In genomic region chr14:36129181-36129580, GRCh38 we compare ENCODE assay signal across 22 cellular contexts. TPM values are rescaled to one million over a fixed set of nuclear protein-coding genes. Genes with fewer than 3 reads are reported as not detected.
DNase-seq lines count a peak whose midpoint lies in the region; FAIRE-seq and TF ChIP-seq lines count a peak whose summit lies in the region.
"Had no signal": no experiment of that assay in that cellular context is flagged by ENCODE, and none has a peak within 500 bp of the region (broad histone marks: within the 10 kb centered on the region; RNA-seq: fewer than 3 reads in every experiment).

No MANE protein-coding gene starts in this region.

- no peak overlapping the region for H2AK5ac ChIP-seq in H9 (ENCODE audit: insufficient read length, low read length)

- no peaks in the 10 kb centered on the region for H3K9me3 ChIP-seq in H9 (ENCODE audit: control insufficient read depth, low read depth, low read length)
- no peaks in the 10 kb centered on the region for H3K9me3 ChIP-seq in astrocyte (ENCODE audit: insufficient read depth, low read depth, low read length)
- H3K9me3 ChIP-seq in kidney (ENCODE audit: control insufficient read depth in 1 of 2, low read length in 2 of 2): peaks cover 0 to 2% of the 10 kb centered on the region in 2 donors
- H3K9me3 ChIP-seq in WERI-Rb-1 (ENCODE audit: severe bottlenecking): peaks cover 1% of the 10 kb centered on the region

- DNase-seq in H9 (peak; percentile 65), NCI-H1436 (lab: John Stamatoyannopoulos, UW) (peak; percentile 37), astrocyte (ENCODE audit: low read depth) (peak; percentile 12), kidney epithelial cell (ENCODE audit: low read depth) (peak; percentile 32), ACHN (no peak), kidney (no peak), WERI-Rb-1 (no peak)
- DNase-seq in T-helper 2 cell treated with Interferon-gamma antibody and Interleukin-4, amounts not matched to agents 5 μg/mL and 100 μg/mL, for 36 hours (ENCODE audit: low spot score): no peak
- DNase-seq: activated CD4-positive, alpha-beta T cell treated with anti-CD3 and anti-CD28 coated beads for 48 hours; activated naive CD8-positive, alpha-beta T cell treated with anti-CD3 and anti-CD28 coated beads, Interleukin-2, amount 10 ng/mL, durations not matched to agents 7 days and 5 days; DND-41; HCEC 1CT; SIG-M5; stimulated activated naive B cell treated with anti-CD40 and anti-IgM and Interleukin-4, amounts not matched to agents 10 μg/mL and 1 μg/mL and 100 μg/mL, for 72 hours had no signal

- H3K27ac ChIP-seq in H9 (ENCODE audit: insufficient read length, low read depth, low read length) (no peak overlapping the region), astrocyte (ENCODE audit: low read depth, low read length) (no peak overlapping the region), kidney (ENCODE audit: low read depth in 2 of 2, low read length in 2 of 2) (no peak overlapping the region), WERI-Rb-1 (no peak overlapping the region)
- H3K27ac ChIP-seq: parathyroid adenoma had no signal

- H3K79me1 ChIP-seq in H9 (ENCODE audit: insufficient read depth, low read depth, low read length, poor library complexity, severe bottlenecking): no peaks in the 10 kb centered on the region

- no peak overlapping the region for H3K4ac ChIP-seq in H9 (ENCODE audit: low read depth, low read length)

- H3K36me3 ChIP-seq in astrocyte (ENCODE audit: insufficient read depth, low read length): no peaks in the 10 kb centered on the region
- no peaks in the 10 kb centered on the region for H3K36me3 ChIP-seq in kidney epithelial cell (ENCODE audit: control insufficient read depth, insufficient read depth, low read length)
- H3K36me3 ChIP-seq in kidney (ENCODE audit: control insufficient read depth in 1 of 2, insufficient read depth in 2 of 2, low read length in 2 of 2): no peaks in the 10 kb centered on the region
- no peaks in the 10 kb centered on the region for H3K36me3 ChIP-seq in WERI-Rb-1

- in situ Hi-C loops in ACHN (cut with HindIII; ENCODE audit: low pct_ligation_motif_present, low pct_unique_long_range_greater_than_20kb, low sequenced_read_pairs): no loop called here

- intact Hi-C loops in kidney (cut with DNase I): no loop called here

- H2BK12ac ChIP-seq in H9 (ENCODE audit: insufficient read length, low read depth, low read length): no peak overlapping the region

- no peak overlapping the region for H2BK120ac ChIP-seq in H9 (ENCODE audit: low read depth, low read length, poor library complexity, severe bottlenecking)

- no peak overlapping the region for H3K14ac ChIP-seq in H9 (ENCODE audit: insufficient read depth, low read length)

- H2AFZ ChIP-seq in H9 (ENCODE audit: low read length): no peak overlapping the region
- no peak overlapping the region for H2AFZ ChIP-seq in astrocyte (ENCODE audit: low read depth, low read length)
- H2AFZ ChIP-seq: parathyroid adenoma had no signal

- no CpG with 5 or more reads among the region's 2 CpGs for WGBS in H9 (ENCODE audit: extremely low coverage, insufficient read length, low lambda C conversion rate)

- H3K9ac ChIP-seq in H9 (ENCODE audit: extremely low read depth, insufficient read length, low read length) (no peak overlapping the region), astrocyte (ENCODE audit: low read length) (no peak overlapping the region), kidney (ENCODE audit: low read length in 2 of 2) (no peak overlapping the region)
- H3K9ac ChIP-seq: parathyroid adenoma had no signal

- no peak overlapping the region for H2BK20ac ChIP-seq in H9 (ENCODE audit: low read depth, low read length, poor library complexity, severe bottlenecking)

- H3K79me2 ChIP-seq in H9 (ENCODE audit: insufficient read depth, low read length): no peaks in the 10 kb centered on the region
- H3K79me2 ChIP-seq in astrocyte (ENCODE audit: insufficient read depth, low read length): no peaks in the 10 kb centered on the region
- H3K79me2 ChIP-seq: parathyroid adenoma had no signal

- H4K20me1 ChIP-seq in H9 (ENCODE audit: control insufficient read depth, insufficient read depth, insufficient read length): no peaks in the 10 kb centered on the region
- H4K20me1 ChIP-seq in astrocyte (ENCODE audit: insufficient read depth, low read length): no peaks in the 10 kb centered on the region

- H3K27me3 ChIP-seq in H9 (ENCODE audit: insufficient read depth, low read length) (no peaks in the 10 kb centered on the region), astrocyte (ENCODE audit: insufficient read depth, low read length) (no peaks in the 10 kb centered on the region), kidney epithelial cell (ENCODE audit: control insufficient read depth, insufficient read depth, low read length) (no peaks in the 10 kb centered on the region), WERI-Rb-1 (ENCODE audit: insufficient read depth, low read depth, severe bottlenecking) (peaks cover 71% of the 10 kb centered on the region)

- H3K4me3 Mint-ChIP-seq in H9 (no peak overlapping the region), astrocyte (ENCODE audit: unreplicated experiment) (no peak overlapping the region)
- no peak overlapping the region for H3K4me3 Mint-ChIP-seq in T-helper 2 cell treated with Interferon-gamma antibody and Interleukin-4, amounts not matched to agents 5 μg/mL and 100 μg/mL, for 36 hours
- H3K4me3 Mint-ChIP-seq: activated naive CD8-positive, alpha-beta T cell treated with anti-CD3 and anti-CD28 coated beads, Interleukin-2, amount 10 ng/mL, durations not matched to agents 7 days and 5 days; stimulated activated naive B cell treated with anti-CD40 and anti-IgM and Interleukin-4, amounts not matched to agents 10 μg/mL and 1 μg/mL and 100 μg/mL, for 72 hours had no signal

- H3K27ac Mint-ChIP-seq in H9 (peak overlapping the region in 2 of 3 experiments; percentile 34 to 38; a peak in 2 of 7 replicates), astrocyte (ENCODE audit: unreplicated experiment) (no peak overlapping the region)
- no peak overlapping the region for H3K27ac Mint-ChIP-seq in T-helper 2 cell treated with Interferon-gamma antibody and Interleukin-4, amounts not matched to agents 5 μg/mL and 100 μg/mL, for 36 hours
- H3K27ac Mint-ChIP-seq: activated naive CD8-positive, alpha-beta T cell treated with anti-CD3 and anti-CD28 coated beads, Interleukin-2, amount 10 ng/mL, durations not matched to agents 7 days and 5 days; stimulated activated naive B cell treated with anti-CD40 and anti-IgM and Interleukin-4, amounts not matched to agents 10 μg/mL and 1 μg/mL and 100 μg/mL, for 72 hours had no signal

- no peak overlapping the region for H4K5ac ChIP-seq in H9 (ENCODE audit: insufficient read length, low read depth, low read length)

- no peak overlapping the region for H2BK5ac ChIP-seq in H9 (ENCODE audit: insufficient read length, low read length)

- H3K4me1 Mint-ChIP-seq in H9: peaks cover 9 to 12% of the 10 kb centered on the region in 2 experiments
- no peaks in the 10 kb centered on the region for H3K4me1 Mint-ChIP-seq in astrocyte (ENCODE audit: low read depth, unreplicated experiment)
- H3K4me1 Mint-ChIP-seq in T-helper 2 cell treated with Interferon-gamma antibody and Interleukin-4, amounts not matched to agents 5 μg/mL and 100 μg/mL, for 36 hours (ENCODE audit: low read depth): no peaks in the 10 kb centered on the region
- H3K4me1 Mint-ChIP-seq: activated naive CD8-positive, alpha-beta T cell treated with anti-CD3 and anti-CD28 coated beads, Interleukin-2, amount 10 ng/mL, durations not matched to agents 7 days and 5 days; stimulated activated naive B cell treated with anti-CD40 and anti-IgM and Interleukin-4, amounts not matched to agents 10 μg/mL and 1 μg/mL and 100 μg/mL, for 72 hours had no signal

- H2BK15ac ChIP-seq in H9 (ENCODE audit: low read depth, low read length): no peak overlapping the region; the same call in 1 of the 2 replicates

- no peak for FAIRE-seq in astrocyte (lab: Jason Lieb, UNC)
- FAIRE-seq in kidney (lab: Jason Lieb, UNC): no peak
- FAIRE-seq: endometrium had no signal

- no peak overlapping the region for H4K8ac ChIP-seq in H9 (replicated peaks; ENCODE audit: insufficient read length, low read depth, low read length)

- no peak overlapping the region for H3K18ac ChIP-seq in H9 (ENCODE audit: insufficient read length, low read depth, low read length)

- H3K4me3 ChIP-seq in astrocyte (ENCODE audit: insufficient read depth, low read depth, low read length) (no peak overlapping the region), kidney epithelial cell (ENCODE audit: low read depth, low read length) (no peak overlapping the region), kidney (ENCODE audit: low read length in 2 of 2) (no peak overlapping the region), WERI-Rb-1 (ENCODE audit: low read depth, low read length) (no peak overlapping the region)
- H3K4me3 ChIP-seq: smooth muscle cell had no signal

- no peak overlapping the region for H4K91ac ChIP-seq in H9 (ENCODE audit: insufficient read length, low read depth, low read length)

- H3K4me1 ChIP-seq in H9 (ENCODE audit: insufficient read depth, low read length) (no peaks in the 10 kb centered on the region), astrocyte (ENCODE audit: insufficient read depth, low read length) (no peaks in the 10 kb centered on the region), kidney (ENCODE audit: control insufficient read depth in 1 of 2, insufficient read depth in 1 of 2, low read depth in 1 of 2, low read length in 2 of 2) (no peaks in the 10 kb centered on the region)
- H3K4me1 ChIP-seq: parathyroid adenoma had no signal

- no peak overlapping the region for H3K23ac ChIP-seq in H9 (ENCODE audit: insufficient read length, low read depth, low read length)

- H3K4me2 ChIP-seq in H9 (ENCODE audit: insufficient read depth, insufficient read length, low read length) (no peak overlapping the region), astrocyte (ENCODE audit: low read length) (no peak overlapping the region)
- H3K4me2 ChIP-seq: smooth muscle cell had no signal

- H3K27me3 Mint-ChIP-seq in H9 (ENCODE audit: low read depth): peaks cover 4% of the 10 kb centered on the region
- H3K27me3 Mint-ChIP-seq in astrocyte (ENCODE audit: low read depth, unreplicated experiment): no peaks in the 10 kb centered on the region
- H3K27me3 Mint-ChIP-seq in T-helper 2 cell treated with Interferon-gamma antibody and Interleukin-4, amounts not matched to agents 5 μg/mL and 100 μg/mL, for 36 hours (ENCODE audit: low read depth): no peaks in the 10 kb centered on the region

- TF ChIP-seq CTCF in H9 (conservative IDR thresholded peaks at IDR 0.05) (no peak), astrocyte (IDR thresholded peaks at IDR 0.05; ENCODE audit: insufficient read depth, low read depth, low read length) (no peak), kidney epithelial cell (IDR thresholded peaks at IDR 0.05; ENCODE audit: insufficient read depth, low read length, poor library complexity, severe bottlenecking) (no peak), kidney (IDR thresholded peaks at IDR 0.05; ENCODE audit: borderline replicate concordance, extremely low read depth, insufficient read depth) (no peak), WERI-Rb-1 (IDR thresholded peaks at IDR 0.05; ENCODE audit: low read depth, low read length) (no peak)

- H3K23me2 ChIP-seq in H9 (ENCODE audit: insufficient read length, low read depth, low read length, poor library complexity, severe bottlenecking): no peaks in the 10 kb centered on the region

- H3K9me3 Mint-ChIP-seq in H9 (peaks cover 4 to 14% of the 10 kb centered on the region in 2 experiments; a peak in 4 of 5 replicates), astrocyte (ENCODE audit: unreplicated experiment) (peaks cover 5% of the 10 kb centered on the region)
- no peaks in the 10 kb centered on the region for H3K9me3 Mint-ChIP-seq in T-helper 2 cell treated with Interferon-gamma antibody and Interleukin-4, amounts not matched to agents 5 μg/mL and 100 μg/mL, for 36 hours
- H3K9me3 Mint-ChIP-seq: activated naive CD8-positive, alpha-beta T cell treated with anti-CD3 and anti-CD28 coated beads, Interleukin-2, amount 10 ng/mL, durations not matched to agents 7 days and 5 days had no signal

- peaks cover 0 to 8% (median 6%) of the 10 kb centered on the region in 3 experiments; a peak in 5 of 7 replicates for H3K36me3 Mint-ChIP-seq in H9 (ENCODE audit: insufficient read depth in 1 of 3, low read depth in 3 of 3)
- H3K36me3 Mint-ChIP-seq in astrocyte (ENCODE audit: low read depth, unreplicated experiment): no peaks in the 10 kb centered on the region
- H3K36me3 Mint-ChIP-seq in T-helper 2 cell treated with Interferon-gamma antibody and Interleukin-4, amounts not matched to agents 5 μg/mL and 100 μg/mL, for 36 hours (ENCODE audit: low read depth): no peaks in the 10 kb centered on the region
- H3K36me3 Mint-ChIP-seq: activated naive CD8-positive, alpha-beta T cell treated with anti-CD3 and anti-CD28 coated beads, Interleukin-2, amount 10 ng/mL, durations not matched to agents 7 days and 5 days; stimulated activated naive B cell treated with anti-CD40 and anti-IgM and Interleukin-4, amounts not matched to agents 10 μg/mL and 1 μg/mL and 100 μg/mL, for 72 hours had no signal

- no peak overlapping the region for H3K56ac ChIP-seq in H9 (ENCODE audit: insufficient read length, low read depth, low read length)

- H3T11ph ChIP-seq in H9 (ENCODE audit: low read length): no peak overlapping the region

RNA-seq across cellular contexts. Expression of gene PTCSC3, which starts 47.3 kb away (rescaled TPM):
- total RNA-seq in H9 (2021) (not detected in 2 replicates), astrocyte (not detected in 2 replicates), kidney epithelial cell (not detected in 2 replicates), kidney (not detected)
- polyA plus RNA-seq in kidney (ENCODE audit: insufficient read depth, low read depth, low replicate concordance): 6.4 TPM
- total RNA-seq: activated naive CD8-positive, alpha-beta T cell treated with anti-CD3 and anti-CD28 coated beads, Interleukin-2, amount 10 ng/mL, durations not matched to agents 7 days and 5 days; glomerular endothelial cell; left lobe of liver; smooth muscle cell; T-helper 2 cell treated with Interferon-gamma antibody and Interleukin-4, amounts not matched to agents 100 ng/mL and 5 ng/mL, for 36 hours; urinary bladder had no signal
- polyA plus RNA-seq: BJ, smooth muscle cell, urinary bladder had no signal

Comparison
In these comparisons a context has a peak if more than half of its experiments do, and no peak if none do; other contexts are left out.
1. DNase-seq: peak in H9 (single experiment), NCI-H1436 (single experiment), astrocyte (single experiment) and kidney epithelial cell (single experiment); none in ACHN (single experiment), kidney (single experiment), T-helper 2 cell treated with Interferon-gamma antibody and Interleukin-4, amounts not matched to agents 5 μg/mL and 100 μg/mL, for 36 hours (single experiment) and WERI-Rb-1 (single experiment).
2. H3K27ac Mint-ChIP-seq: peak in H9 (2 of 3); none in astrocyte (single experiment) and T-helper 2 cell treated with Interferon-gamma antibody and Interleukin-4, amounts not matched to agents 5 μg/mL and 100 μg/mL, for 36 hours (single experiment).